ENCODE assay signal across 1 cellular context in genomic region chr13:27978301-27978968, GRCh38.
TF ChIP-seq lines count a peak whose summit lies in the region.

No MANE protein-coding gene starts in this region.

TF ChIP-seq in H1, 55 proteins besides CTCF, POLR2A, EP300 and RAD21:
- no peak for TF ChIP-seq FOSL1 (IDR thresholded peaks at IDR 0.05; ENCODE audit: insufficient read depth, low read depth, low read length)
- TF ChIP-seq CHD7 (IDR thresholded peaks at IDR 0.05; ENCODE audit: insufficient replicate concordance, low read length): no peak
- no peak for TF ChIP-seq ZNF274 (IDR thresholded peaks at IDR 0.05; ENCODE audit: borderline replicate concordance, extremely low read depth, low read length)
- no peak for TF ChIP-seq JUN (IDR thresholded peaks at IDR 0.05; ENCODE audit: low read depth, low read length)
- no peak for TF ChIP-seq MAFK (IDR thresholded peaks at IDR 0.05; ENCODE audit: low read depth, low read length)
- no peak for TF ChIP-seq SIRT6 (IDR thresholded peaks at IDR 0.05; ENCODE audit: low read length)
- TF ChIP-seq JUND (IDR thresholded peaks at IDR 0.05; ENCODE audit: low read length): no peak
- TF ChIP-seq BACH1 (IDR thresholded peaks at IDR 0.05; ENCODE audit: low read length): no peak
- no peak for TF ChIP-seq SIX5 (IDR thresholded peaks at IDR 0.05; ENCODE audit: low read depth, low read length)
- TF ChIP-seq TCF12 (IDR thresholded peaks at IDR 0.05; ENCODE audit: low read depth, low read length): 0 out of 2 replicates have a peak, but pooled peaks have one; percentile 18
- TF ChIP-seq PHF8 (conservative IDR thresholded peaks at IDR 0.05; ENCODE audit: low read depth, low read length): no peak
- TF ChIP-seq MAX (IDR thresholded peaks at IDR 0.05): no peak
- TF ChIP-seq HDAC6 (IDR thresholded peaks at IDR 0.05; ENCODE audit: low read depth, low read length): no peak
- TF ChIP-seq CEBPB (IDR thresholded peaks at IDR 0.05; ENCODE audit: low read depth, low read length): no peak
- TF ChIP-seq GTF2F1 (IDR thresholded peaks at IDR 0.05; ENCODE audit: borderline replicate concordance, low read depth, low read length): no peak
- no peak for TF ChIP-seq KDM5A (IDR thresholded peaks at IDR 0.05; ENCODE audit: low read length)
- no peak for TF ChIP-seq USF2 (IDR thresholded peaks at IDR 0.05; ENCODE audit: low read length)
- TF ChIP-seq SP4 (IDR thresholded peaks at IDR 0.05; ENCODE audit: low read length): no peak
- no peak for TF ChIP-seq CREB1 (IDR thresholded peaks at IDR 0.05)
- TF ChIP-seq, protein P1, sequence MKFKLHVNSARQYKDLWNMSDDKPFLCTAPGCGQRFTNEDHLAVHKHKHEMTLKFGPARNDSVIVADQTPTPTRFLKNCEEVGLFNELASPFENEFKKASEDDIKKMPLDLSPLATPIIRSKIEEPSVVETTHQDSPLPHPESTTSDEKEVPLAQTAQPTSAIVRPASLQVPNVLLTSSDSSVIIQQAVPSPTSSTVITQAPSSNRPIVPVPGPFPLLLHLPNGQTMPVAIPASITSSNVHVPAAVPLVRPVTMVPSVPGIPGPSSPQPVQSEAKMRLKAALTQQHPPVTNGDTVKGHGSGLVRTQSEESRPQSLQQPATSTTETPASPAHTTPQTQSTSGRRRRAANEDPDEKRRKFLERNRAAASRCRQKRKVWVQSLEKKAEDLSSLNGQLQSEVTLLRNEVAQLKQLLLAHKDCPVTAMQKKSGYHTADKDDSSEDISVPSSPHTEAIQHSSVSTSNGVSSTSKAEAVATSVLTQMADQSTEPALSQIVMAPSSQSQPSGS (IDR thresholded peaks at IDR 0.05; ENCODE audit: low read length): no peak
- peak; percentile 67 for TF ChIP-seq NANOG (IDR thresholded peaks at IDR 0.05; ENCODE audit: insufficient read depth, low read depth, low read length, poor library complexity, severe bottlenecking)
- no peak for TF ChIP-seq TAF7 (optimal IDR thresholded peaks at IDR 0.05; ENCODE audit: borderline replicate concordance, low read depth, low read length)
- no peak for TF ChIP-seq SP2 (IDR thresholded peaks at IDR 0.05; ENCODE audit: low read length)
- TF ChIP-seq RXRA (IDR thresholded peaks at IDR 0.05; ENCODE audit: insufficient read depth, low read depth, low read length): no peak
- no peak for TF ChIP-seq NRF1 (IDR thresholded peaks at IDR 0.05; ENCODE audit: low read depth, low read length)
- TF ChIP-seq GABPA (IDR thresholded peaks at IDR 0.05; ENCODE audit: borderline replicate concordance, insufficient read depth, low read length): 0 out of 2 replicates have a peak, but pooled peaks have one; percentile 15
- no peak for TF ChIP-seq POU5F1 (IDR thresholded peaks at IDR 0.05; ENCODE audit: low read depth, low read length)
- TF ChIP-seq YY1 (IDR thresholded peaks at IDR 0.05; ENCODE audit: low read depth, low read length): no peak
- no peak for TF ChIP-seq SAP30 (IDR thresholded peaks at IDR 0.05; ENCODE audit: insufficient read depth, insufficient replicate concordance, low read length)
- TF ChIP-seq HDAC2 (IDR thresholded peaks at IDR 0.05; ENCODE audit: borderline replicate concordance in 1 of 2, low read depth in 2 of 2, low read length in 2 of 2): no peak
- TF ChIP-seq CBX5 (IDR thresholded peaks at IDR 0.05; ENCODE audit: low read depth, low read length): no peak
- TF ChIP-seq TEAD4 (IDR thresholded peaks at IDR 0.05; ENCODE audit: low read depth, low read length): peak; percentile 51; the same call in 1 of the 2 replicates
- TF ChIP-seq E2F6 (IDR thresholded peaks at IDR 0.05): no peak
- no peak for TF ChIP-seq KDM4A (IDR thresholded peaks at IDR 0.05; ENCODE audit: low read depth, low read length, severe bottlenecking)
- no peak for TF ChIP-seq BRCA1 (IDR thresholded peaks at IDR 0.05; ENCODE audit: low read depth, low read length)
- no peak for TF ChIP-seq CHD2 (IDR thresholded peaks at IDR 0.05; ENCODE audit: low read length)
- TF ChIP-seq CHD1 (IDR thresholded peaks at IDR 0.05; ENCODE audit: low read depth, low read length): no peak
- TF ChIP-seq RFX5 (IDR thresholded peaks at IDR 0.05; ENCODE audit: borderline replicate concordance, low read depth, low read length): no peak
- TF ChIP-seq EZH2 (IDR thresholded peaks at IDR 0.05; ENCODE audit: low read depth, low read length, severe bottlenecking): peak; percentile 89
- TF ChIP-seq TAF1 (IDR thresholded peaks at IDR 0.05; ENCODE audit: low read depth, low read length): no peak
- no peak for TF ChIP-seq POLR2AphosphoS5 (IDR thresholded peaks at IDR 0.05; ENCODE audit: low read depth, low read length)
- peak; percentile 84 for TF ChIP-seq CTBP2 (IDR thresholded peaks at IDR 0.05; ENCODE audit: borderline replicate concordance, insufficient read depth, insufficient read length, low read length)
- peak; percentile 43; the same call in 1 of the 2 replicates for TF ChIP-seq EGR1 (IDR thresholded peaks at IDR 0.05; ENCODE audit: borderline replicate concordance, low read depth, low read length)
- no peak for TF ChIP-seq KDM1A (IDR thresholded peaks at IDR 0.05; ENCODE audit: borderline replicate concordance, low read length)
- TF ChIP-seq BCL11A (IDR thresholded peaks at IDR 0.05; ENCODE audit: low read depth in 2 of 2, low read length in 2 of 2): no peak
- no peak for TF ChIP-seq RBBP5 (IDR thresholded peaks at IDR 0.05; ENCODE audit: borderline replicate concordance, low read depth, low read length)
- TF ChIP-seq SIN3A (conservative IDR thresholded peaks at IDR 0.05 in 1 of 2, IDR thresholded peaks at IDR 0.05 in 1 of 2; ENCODE audit: low read depth in 1 of 2, low read length in 2 of 2): no peak
- TF ChIP-seq TBP (IDR thresholded peaks at IDR 0.05; ENCODE audit: low read depth, low read length): no peak
- TF ChIP-seq SUZ12 (IDR thresholded peaks at IDR 0.05; ENCODE audit: low read length): no peak; the same call in 1 of the 2 replicates
